Comparison of ENCODE assay signal across 26 cellular contexts in genomic region chrX:13430136-13430827, GRCh38.
A peak's percentile ranks its signal among the peaks of the same experiment; 100 is the strongest.
DNase-seq lines count a peak whose midpoint lies in the region; ATAC-seq, FAIRE-seq and TF ChIP-seq lines count a peak whose summit lies in the region.
"Had no signal": no experiment of that assay in that cellular context is flagged by ENCODE, and none has a peak within 500 bp of the region (broad histone marks: within the 10 kb centered on the region; RNA-seq: fewer than 3 reads in every experiment).

No MANE protein-coding gene starts in this region.

- H3K4me2 ChIP-seq in astrocyte (ENCODE audit: low read length) = peak overlapping the region; percentile 14

- peak overlapping the region; percentile 55 for H3K9ac ChIP-seq in astrocyte (ENCODE audit: low read length)

- CTCF ChIA-PET in CD8-positive, alpha-beta T cell (lab: Charles Lee) = no interaction called here

- H3K27me3 ChIP-seq in astrocyte (ENCODE audit: insufficient read depth, low read length) (no peaks in the 10 kb centered on the region), SJCRH30 (no peaks in the 10 kb centered on the region)
- no peaks in the 10 kb centered on the region for H3K27me3 ChIP-seq in CD8-positive, alpha-beta T cell (ENCODE audit: insufficient read depth, low read length)
- H3K27me3 ChIP-seq: left lung, vagina had no signal

- H3K36me3 Mint-ChIP-seq in HFFc6 (ENCODE audit: low read depth) = 0 out of 2 replicates have a peak, but pooled peaks cover 5% of the 10 kb centered on the region
- H3K36me3 Mint-ChIP-seq in astrocyte (ENCODE audit: low read depth, unreplicated experiment) = no peaks in the 10 kb centered on the region
- no peaks in the 10 kb centered on the region for H3K36me3 Mint-ChIP-seq in CD8-positive, alpha-beta T cell
- H3K36me3 Mint-ChIP-seq: stimulated activated naive B cell treated with anti-CD40 and anti-IgM and Interleukin-4, amounts not matched to agents 10 μg/mL and 1 μg/mL and 100 μg/mL, for 72 hours had no signal

- peak; percentile 96 for FAIRE-seq in astrocyte (lab: Jason Lieb, UNC)
- FAIRE-seq: GM12891 had no signal

- intact Hi-C loops in CD8-positive, alpha-beta T cell (cut with DNase I, micrococcal nuclease) = no loop called here

- H3K27ac ChIP-seq in astrocyte (ENCODE audit: low read depth, low read length) = peak overlapping the region; percentile 93
- H3K27ac ChIP-seq in CD8-positive, alpha-beta T cell (ENCODE audit: low read depth, low read length) = no peak overlapping the region
- H3K27ac ChIP-seq in SJCRH30 = no peak overlapping the region
- H3K27ac ChIP-seq: dorsolateral prefrontal cortex, heart right ventricle, left lung, vagina had no signal

- peak overlapping the region; percentile 89; the same call in 1 of the 2 replicates for H3K27ac Mint-ChIP-seq in HFFc6
- no peak overlapping the region for H3K27ac Mint-ChIP-seq in astrocyte (ENCODE audit: unreplicated experiment)
- H3K27ac Mint-ChIP-seq in CD8-positive, alpha-beta T cell = no peak overlapping the region
- H3K27ac Mint-ChIP-seq: CD4-positive, alpha-beta T cell; progenitor cell of endocrine pancreas; stimulated activated naive B cell treated with anti-CD40 and anti-IgM and Interleukin-4, amounts not matched to agents 10 μg/mL and 1 μg/mL and 100 μg/mL, for 72 hours had no signal

- POLR2A ChIA-PET in CD8-positive, alpha-beta T cell (lab: Charles Lee) = no interaction called here

- H3K4me3 Mint-ChIP-seq in HFFc6 = no peak overlapping the region
- H3K4me3 Mint-ChIP-seq in astrocyte (ENCODE audit: unreplicated experiment) = no peak overlapping the region
- no peak overlapping the region for H3K4me3 Mint-ChIP-seq in CD8-positive, alpha-beta T cell
- H3K4me3 Mint-ChIP-seq: activated T-cell treated with anti-CD3 and anti-CD28 coated beads, Interleukin-2, amount 50 U/mL, for 4 hours; CD4-positive, alpha-beta T cell; neural crest cell; stimulated activated naive B cell treated with anti-CD40 and anti-IgM and Interleukin-4, amounts not matched to agents 10 μg/mL and 1 μg/mL and 100 μg/mL, for 72 hours had no signal

- H3K4me3 ChIP-seq in astrocyte (ENCODE audit: insufficient read depth, low read depth, low read length) (no peak overlapping the region), SJCRH30 (no peak overlapping the region)
- H3K4me3 ChIP-seq in CD8-positive, alpha-beta T cell (ENCODE audit: low read depth, low read length) = no peak overlapping the region
- H3K4me3 ChIP-seq: dorsolateral prefrontal cortex, heart right ventricle, left lung, vagina had no signal

- H3K27me3 Mint-ChIP-seq in HFFc6 (ENCODE audit: insufficient read depth) (no peaks in the 10 kb centered on the region), astrocyte (ENCODE audit: low read depth, unreplicated experiment) (no peaks in the 10 kb centered on the region)
- H3K27me3 Mint-ChIP-seq in CD8-positive, alpha-beta T cell (ENCODE audit: low read depth) = no peaks in the 10 kb centered on the region
- H3K27me3 Mint-ChIP-seq: CD4-positive, alpha-beta T cell; progenitor cell of endocrine pancreas had no signal

- no peaks in the 10 kb centered on the region for H4K20me1 ChIP-seq in astrocyte (ENCODE audit: insufficient read depth, low read length)

- H3K79me2 ChIP-seq in astrocyte (ENCODE audit: insufficient read depth, low read length) = no peaks in the 10 kb centered on the region

- H3K9me3 Mint-ChIP-seq in HFFc6 (no peaks in the 10 kb centered on the region), astrocyte (ENCODE audit: unreplicated experiment) (no peaks in the 10 kb centered on the region)
- H3K9me3 Mint-ChIP-seq in CD8-positive, alpha-beta T cell = no peaks in the 10 kb centered on the region
- H3K9me3 Mint-ChIP-seq: activated T-cell treated with anti-CD3 and anti-CD28 coated beads, Interleukin-2, amount 50 U/mL, for 4 hours; CD4-positive, alpha-beta T cell; neural crest cell; stimulated activated naive B cell treated with anti-CD40 and anti-IgM and Interleukin-4, amounts not matched to agents 10 μg/mL and 1 μg/mL and 100 μg/mL, for 72 hours had no signal

- H3K9me3 ChIP-seq in astrocyte (ENCODE audit: insufficient read depth, low read depth, low read length) = no peaks in the 10 kb centered on the region
- H3K9me3 ChIP-seq in CD8-positive, alpha-beta T cell (ENCODE audit: low read length) = no peaks in the 10 kb centered on the region
- H3K9me3 ChIP-seq in SJCRH30 (replicated peaks) = 0 out of 2 replicates have a peak, but pooled peaks cover 2% of the 10 kb centered on the region
- H3K9me3 ChIP-seq: left lung, vagina had no signal

- no peak overlapping the region for H2AFZ ChIP-seq in astrocyte (ENCODE audit: low read depth, low read length)

- H3K4me1 Mint-ChIP-seq in HFFc6 (ENCODE audit: low read depth) (peaks cover 42% of the 10 kb centered on the region), astrocyte (ENCODE audit: low read depth, unreplicated experiment) (peaks cover 20% of the 10 kb centered on the region)
- peaks cover 16% of the 10 kb centered on the region for H3K4me1 Mint-ChIP-seq in CD8-positive, alpha-beta T cell (ENCODE audit: low read depth)

- H3K4me1 ChIP-seq in astrocyte (ENCODE audit: insufficient read depth, low read length) (peaks cover 40% of the 10 kb centered on the region), SJCRH30 (peaks cover 7% of the 10 kb centered on the region; the same call in 1 of the 2 replicates)
- peaks cover 11% of the 10 kb centered on the region for H3K4me1 ChIP-seq in CD8-positive, alpha-beta T cell (ENCODE audit: insufficient read depth, low read length)
- H3K4me1 ChIP-seq: left lung had no signal

- TF ChIP-seq CTCF in HFFc6 (IDR thresholded peaks at IDR 0.05) = no peak
- no peak for TF ChIP-seq CTCF in astrocyte (IDR thresholded peaks at IDR 0.05; ENCODE audit: insufficient read depth, low read depth, low read length)
- TF ChIP-seq CTCF in CD8-positive, alpha-beta T cell (IDR thresholded peaks at IDR 0.05) = no peak

- ATAC-seq in CD8-positive, alpha-beta T cell = no peak
- ATAC-seq: activated T-cell treated with anti-CD3 and anti-CD28 coated beads, Interleukin-2, amount 50 U/mL, for 4 hours; heart right ventricle; left lung; stimulated activated naive B cell treated with anti-CD40 and anti-IgM and Interleukin-4, amounts not matched to agents 10 μg/mL and 1 μg/mL and 100 μg/mL, for 72 hours had no signal

- H3K36me3 ChIP-seq in astrocyte (ENCODE audit: insufficient read depth, low read length) = no peaks in the 10 kb centered on the region
- no peaks in the 10 kb centered on the region for H3K36me3 ChIP-seq in CD8-positive, alpha-beta T cell (ENCODE audit: insufficient read depth, low read length)
- H3K36me3 ChIP-seq in SJCRH30 = no peaks in the 10 kb centered on the region
- H3K36me3 ChIP-seq: heart right ventricle, left lung, vagina had no signal

- DNase-seq in EL (peak; percentile 31), HFFc6 (no peak), astrocyte (ENCODE audit: low read depth) (peak; percentile 17), myocyte (ENCODE audit: low read depth) (peak; percentile 40), hepatic stellate cell (ENCODE audit: low spot score) (no peak), SJCRH30 (no peak)
- no peak for DNase-seq in CD8-positive, alpha-beta T cell
- DNase-seq: activated CD8-positive, alpha-beta memory T cell treated with anti-CD3 and anti-CD28 coated beads for 24 hours; activated naive CD4-positive, alpha-beta T cell treated with Interleukin-2 at 50 U/mL for 16 hours; activated T-cell treated with anti-CD3 and anti-CD28 coated beads, Interleukin-2, amount 50 U/mL, for 4 hours; CD4-positive, alpha-beta T cell; central memory CD4-positive, alpha-beta T cell; dorsolateral prefrontal cortex; GOT3; heart right ventricle; KG1; left lung; NCI-H1694; NCI-H526 treated with DMSO at 0.1 percent for 48 hours; Right ventricle myocardium superior; stimulated activated CD4-positive, alpha-beta T cell treated with anti-CD3 and anti-CD28 coated beads, Interleukin-2, amount 100 ng/mL, for 24 hours; stimulated activated naive B cell treated with anti-CD40 and anti-IgM and Interleukin-4, amounts not matched to agents 10 μg/mL and 1 μg/mL and 100 μg/mL, for 72 hours had no signal

Comparison
In these comparisons a context has a peak if more than half of its experiments do, and no peak if none do; other contexts are left out.
1. DNase-seq: peak in EL (single experiment), astrocyte (single experiment) and myocyte (single experiment); none in HFFc6 (single experiment), hepatic stellate cell (single experiment), CD8-positive, alpha-beta T cell (0 of 7) and SJCRH30 (0 of 2).